9 cellular contexts compared by ENCODE assay signal in the genomic region with DNA sequence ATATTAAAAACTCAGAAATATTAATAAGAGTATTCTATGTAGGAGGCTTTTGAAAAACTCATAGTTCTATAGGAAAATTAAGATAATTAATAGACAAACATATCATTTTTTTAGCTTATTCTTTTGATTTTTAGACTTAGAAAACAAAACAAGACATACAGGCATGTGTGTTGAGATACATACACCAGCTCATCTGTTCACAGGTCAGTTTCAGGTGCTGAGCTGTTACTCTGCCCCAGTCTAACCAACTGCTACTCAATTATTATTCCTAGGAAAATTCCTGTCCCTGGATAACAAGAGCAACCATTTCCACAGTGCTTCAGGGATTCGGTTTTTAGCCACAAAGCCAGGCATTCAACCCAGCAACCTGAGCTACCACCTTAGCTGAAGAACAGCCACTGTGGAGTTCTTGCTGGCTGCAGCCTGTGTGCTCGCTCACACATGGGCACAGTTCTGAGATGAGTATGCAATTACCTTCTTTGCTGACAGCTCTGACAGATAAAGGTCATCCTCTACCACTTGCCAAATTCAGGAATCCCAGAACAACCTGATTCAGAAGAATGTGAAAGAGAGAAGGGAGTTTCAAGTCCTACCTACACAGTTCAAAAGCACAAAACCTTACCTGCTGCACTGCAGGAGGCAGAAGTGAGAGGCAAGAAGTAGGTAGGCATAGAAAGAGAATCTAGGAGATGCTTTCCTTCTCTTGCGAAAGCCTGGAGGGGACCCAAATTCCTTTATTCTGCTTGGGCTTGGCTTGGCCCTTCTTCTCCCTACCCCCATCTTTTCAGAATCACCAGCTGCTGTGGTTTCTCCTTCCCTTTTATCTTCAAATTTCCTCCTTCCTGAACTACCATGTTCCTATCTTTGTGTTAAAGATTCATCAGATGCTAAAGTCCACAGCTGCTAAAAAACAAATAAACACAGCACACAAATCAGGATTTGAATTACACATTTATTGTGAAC.
DNase-seq lines count a peak whose midpoint lies in the region; ATAC-seq, FAIRE-seq and TF ChIP-seq lines count a peak whose summit lies in the region.
"Had no signal": no experiment of that assay in that cellular context is flagged by ENCODE, and none has a peak within 500 bp of the region (broad histone marks: within the 10 kb centered on the region; RNA-seq: fewer than 3 reads in every experiment).

No MANE protein-coding gene starts in this region.

- peaks cover 2% of the 10 kb centered on the region for H3K9me3 Mint-ChIP-seq in activated CD8-positive, alpha-beta T cell treated with anti-CD3 and anti-CD28 coated beads for 36 hours
- H3K9me3 Mint-ChIP-seq in activated CD8-positive, alpha-beta T cell treated with anti-CD3 and anti-CD28 coated beads, Interleukin-2, amount 10 ng/mL, durations not matched to agents 7 days and 5 days (ENCODE audit: insufficient read depth): peaks cover 9% of the 10 kb centered on the region
- H3K9me3 Mint-ChIP-seq in stimulated activated memory B cell treated with anti-CD40 and anti-IgM and Interleukin-4, amounts not matched to agents 10 μg/mL and 1 μg/mL and 100 μg/mL, for 72 hours: peaks cover 6% of the 10 kb centered on the region

- H2AFZ ChIP-seq in H1 (ENCODE audit: low read length): no peak overlapping the region

- H3K4me3 ChIP-seq in H1 (ENCODE audit: extremely low read depth in 1 of 4, insufficient read depth in 2 of 4, low read depth in 3 of 4, low read length in 4 of 4): no peak overlapping the region

- no peak overlapping the region for H4K5ac ChIP-seq in H1 (ENCODE audit: insufficient read length, low read depth, low read length)

- no peak for TF ChIP-seq CTCF in activated CD8-positive, alpha-beta T cell treated with anti-CD3 and anti-CD28 coated beads for 36 hours (IDR thresholded peaks at IDR 0.05)
- no peak for TF ChIP-seq CTCF in H1 (IDR thresholded peaks at IDR 0.05; ENCODE audit: control extremely low read depth in 1 of 3, insufficient read depth in 1 of 3, low read depth in 1 of 3, low read length in 3 of 3)

- no peak overlapping the region for H2BK5ac ChIP-seq in H1 (ENCODE audit: low read depth, low read length)

- H4K91ac ChIP-seq in H1 (replicated peaks; ENCODE audit: insufficient read length, low read length): no peak overlapping the region

- H4K8ac ChIP-seq in H1 (ENCODE audit: extremely low read depth, insufficient read depth, low read length): no peak overlapping the region

- peaks cover 46% of the 10 kb centered on the region for H3K4me1 Mint-ChIP-seq in activated CD8-positive, alpha-beta T cell treated with anti-CD3 and anti-CD28 coated beads for 36 hours (ENCODE audit: low read depth)
- peaks cover 10% of the 10 kb centered on the region for H3K4me1 Mint-ChIP-seq in activated CD8-positive, alpha-beta T cell treated with anti-CD3 and anti-CD28 coated beads, Interleukin-2, amount 10 ng/mL, durations not matched to agents 7 days and 5 days (ENCODE audit: low read depth)
- H3K4me1 Mint-ChIP-seq in stimulated activated memory B cell treated with anti-CD40 and anti-IgM and Interleukin-4, amounts not matched to agents 10 μg/mL and 1 μg/mL and 100 μg/mL, for 72 hours: peaks cover 37% of the 10 kb centered on the region
- H3K4me1 Mint-ChIP-seq: B cell had no signal

- no peak overlapping the region for H3K56ac ChIP-seq in H1 (replicated peaks; ENCODE audit: insufficient read length, low read depth, low read length)

- no peaks in the 10 kb centered on the region for H3K27me3 ChIP-seq in H1 (replicated peaks in 1 of 4; ENCODE audit: control insufficient read depth in 3 of 4, extremely low read depth in 1 of 4, insufficient read depth in 3 of 4, low read length in 3 of 4)

- peak; percentile 53 for DNase-seq in activated CD8-positive, alpha-beta T cell treated with anti-CD3 and anti-CD28 coated beads for 36 hours
- DNase-seq in activated CD8-positive, alpha-beta T cell treated with anti-CD3 and anti-CD28 coated beads, Interleukin-2, amount 10 ng/mL, durations not matched to agents 7 days and 5 days: no peak
- peak; percentile 32 for DNase-seq in NCI-H69 (lab: John Stamatoyannopoulos, UW)
- no peak for DNase-seq in H1 (ENCODE audit: low read depth in 1 of 2, low spot score in 2 of 2)
- DNase-seq in HPDE6-E6E7 (ENCODE audit: extremely low spot score): no peak
- no peak for DNase-seq in NCI-H1436 treated with DMSO at 0.1 percent for 48 hours (lab: John Stamatoyannopoulos, UW)
- DNase-seq in 8988T: no peak

- H3K4me1 ChIP-seq in H1 (replicated peaks in 1 of 4; ENCODE audit: control insufficient read depth in 3 of 4, insufficient read depth in 4 of 4, low read length in 3 of 4): peaks cover 1 to 13% (median 7%) of the 10 kb centered on the region in 4 experiments; a peak in 5 of 7 replicates

- no peak for TF ChIP-seq POLR2A in H1 (IDR thresholded peaks at IDR 0.05; ENCODE audit: control extremely low read depth in 1 of 2, low read depth in 2 of 2, low read length in 2 of 2)

- no peak overlapping the region for H3K27ac Mint-ChIP-seq in activated CD8-positive, alpha-beta T cell treated with anti-CD3 and anti-CD28 coated beads for 36 hours
- H3K27ac Mint-ChIP-seq in activated CD8-positive, alpha-beta T cell treated with anti-CD3 and anti-CD28 coated beads, Interleukin-2, amount 10 ng/mL, durations not matched to agents 7 days and 5 days: no peak overlapping the region
- peak overlapping the region; percentile 6 for H3K27ac Mint-ChIP-seq in stimulated activated memory B cell treated with anti-CD40 and anti-IgM and Interleukin-4, amounts not matched to agents 10 μg/mL and 1 μg/mL and 100 μg/mL, for 72 hours
- H3K27ac Mint-ChIP-seq: B cell had no signal

- no peak overlapping the region for H3K4me3 Mint-ChIP-seq in activated CD8-positive, alpha-beta T cell treated with anti-CD3 and anti-CD28 coated beads for 36 hours
- no peak overlapping the region for H3K4me3 Mint-ChIP-seq in activated CD8-positive, alpha-beta T cell treated with anti-CD3 and anti-CD28 coated beads, Interleukin-2, amount 10 ng/mL, durations not matched to agents 7 days and 5 days
- peak overlapping the region; percentile 19 for H3K4me3 Mint-ChIP-seq in stimulated activated memory B cell treated with anti-CD40 and anti-IgM and Interleukin-4, amounts not matched to agents 10 μg/mL and 1 μg/mL and 100 μg/mL, for 72 hours
- H3K4me3 Mint-ChIP-seq: B cell had no signal

- H3K27me3 Mint-ChIP-seq in activated CD8-positive, alpha-beta T cell treated with anti-CD3 and anti-CD28 coated beads for 36 hours: no peaks in the 10 kb centered on the region
- no peaks in the 10 kb centered on the region for H3K27me3 Mint-ChIP-seq in activated CD8-positive, alpha-beta T cell treated with anti-CD3 and anti-CD28 coated beads, Interleukin-2, amount 10 ng/mL, durations not matched to agents 7 days and 5 days (ENCODE audit: low read depth)
- H3K27me3 Mint-ChIP-seq in stimulated activated memory B cell treated with anti-CD40 and anti-IgM and Interleukin-4, amounts not matched to agents 10 μg/mL and 1 μg/mL and 100 μg/mL, for 72 hours: no peaks in the 10 kb centered on the region
- H3K27me3 Mint-ChIP-seq: B cell had no signal

- no peak overlapping the region for H2BK15ac ChIP-seq in H1 (ENCODE audit: low read length)

- no peak overlapping the region for H2BK20ac ChIP-seq in H1 (ENCODE audit: low read length)

- H2BK12ac ChIP-seq in H1 (ENCODE audit: low read depth, low read length): no peak overlapping the region

- POLR2A ChIA-PET in activated CD8-positive, alpha-beta T cell treated with anti-CD3 and anti-CD28 coated beads for 36 hours (lab: Charles Lee): interaction anchor here (0.6 to 1.3 kb wide), 3 partner anchors 28 to 54 kb away, joined by 3 to 4 read pairs (median 3); no protein-coding TSS in a partner anchor
- POLR2A ChIA-PET in activated CD8-positive, alpha-beta T cell treated with anti-CD3 and anti-CD28 coated beads, Interleukin-2, amount 10 ng/mL, durations not matched to agents 7 days and 5 days (lab: Charles Lee): no interaction called here
- POLR2A ChIA-PET in H1 (lab: Charles Lee; ENCODE audit: partially characterized antibody): interaction anchor here (0.9 to 3.8 kb wide), 3 partner anchors 51 to 305 kb away, joined by 3 to 20 read pairs (median 5); no protein-coding TSS in a partner anchor

- no peak overlapping the region for H3K23ac ChIP-seq in H1 (ENCODE audit: insufficient read length)

- H3K79me1 ChIP-seq in H1 (ENCODE audit: low read depth, low read length): no peaks in the 10 kb centered on the region; the same call in none of the 2 replicates

- no peak overlapping the region for H2AK5ac ChIP-seq in H1 (ENCODE audit: low read depth, low read length)

- H3K79me2 ChIP-seq in H1 (ENCODE audit: control insufficient read depth in 1 of 2, insufficient read depth in 2 of 2, low read length in 2 of 2): peaks cover 0 to 3% of the 10 kb centered on the region in 2 experiments; a peak in 1 of 4 replicates

- peak; percentile 92 for ATAC-seq in activated CD8-positive, alpha-beta T cell treated with anti-CD3 and anti-CD28 coated beads for 36 hours
- no peak for ATAC-seq in activated CD8-positive, alpha-beta T cell treated with anti-CD3 and anti-CD28 coated beads, Interleukin-2, amount 10 ng/mL, durations not matched to agents 7 days and 5 days
- ATAC-seq in stimulated activated memory B cell treated with anti-CD40 and anti-IgM and Interleukin-4, amounts not matched to agents 10 μg/mL and 1 μg/mL and 100 μg/mL, for 72 hours: peak; percentile 92

- 74% methylated on average over 3 of the region's 3 CpGs; no CpG with 5 or more reads in 1 of the 2 experiments for WGBS in H1 (ENCODE audit: extremely low coverage in 1 of 2, insufficient coverage in 1 of 2, insufficient read length in 1 of 2, insufficient replicate concordance in 2 of 2, low coverage in 1 of 2, low lambda C conversion rate in 2 of 2, missing lambda C conversion rate in 1 of 2), 2 experiments

- H3K27ac ChIP-seq in H1 (ENCODE audit: low read depth, low read length): no peak overlapping the region

- no peaks in the 10 kb centered on the region for H3K36me3 ChIP-seq in H1 (ENCODE audit: control insufficient read depth in 2 of 4, insufficient read depth in 4 of 4, low read length in 3 of 4)

- no peaks in the 10 kb centered on the region for H4K20me1 ChIP-seq in H1 (replicated peaks in 1 of 2; ENCODE audit: control insufficient read depth in 1 of 2, insufficient read depth in 2 of 2, low read length in 2 of 2)

- no peak for TF ChIP-seq RAD21 in H1 (IDR thresholded peaks at IDR 0.05 in 1 of 2, conservative IDR thresholded peaks at IDR 0.05 in 1 of 2; ENCODE audit: low read depth in 2 of 2, low read length in 2 of 2)

- intact Hi-C loops in activated CD8-positive, alpha-beta T cell treated with anti-CD3 and anti-CD28 coated beads for 36 hours (cut with micrococcal nuclease): no loop called here

- H3K9ac ChIP-seq in H1 (replicated peaks in 1 of 4; ENCODE audit: extremely low read depth in 1 of 4, low read depth in 3 of 4, low read length in 3 of 4): no peak overlapping the region

- H3K4ac ChIP-seq in H1 (replicated peaks; ENCODE audit: insufficient read length, low read depth, low read length): no peak overlapping the region

- H2BK120ac ChIP-seq in H1 (replicated peaks; ENCODE audit: low read depth, low read length): no peak overlapping the region

- H3K36me3 Mint-ChIP-seq in activated CD8-positive, alpha-beta T cell treated with anti-CD3 and anti-CD28 coated beads for 36 hours (ENCODE audit: low read depth): peaks cover 9% of the 10 kb centered on the region
- peaks cover 12% of the 10 kb centered on the region for H3K36me3 Mint-ChIP-seq in activated CD8-positive, alpha-beta T cell treated with anti-CD3 and anti-CD28 coated beads, Interleukin-2, amount 10 ng/mL, durations not matched to agents 7 days and 5 days (ENCODE audit: low read depth)
- H3K36me3 Mint-ChIP-seq in stimulated activated memory B cell treated with anti-CD40 and anti-IgM and Interleukin-4, amounts not matched to agents 10 μg/mL and 1 μg/mL and 100 μg/mL, for 72 hours: peaks cover 9% of the 10 kb centered on the region

- H3K23me2 ChIP-seq in H1 (ENCODE audit: low read depth, low read length): no peaks in the 10 kb centered on the region

- FAIRE-seq in H1 (lab: Jason Lieb, UNC): no peak

- CTCF ChIA-PET in activated CD8-positive, alpha-beta T cell treated with anti-CD3 and anti-CD28 coated beads for 36 hours (lab: Charles Lee): interaction anchor here (0.7 to 1.8 kb wide), 6 partner anchors 13 to 172 kb away, joined by 3 to 4 read pairs (median 4); no protein-coding TSS in a partner anchor
- CTCF ChIA-PET in activated CD8-positive, alpha-beta T cell treated with anti-CD3 and anti-CD28 coated beads, Interleukin-2, amount 10 ng/mL, durations not matched to agents 7 days and 5 days (lab: Charles Lee): interaction anchor here (1.1 to 1.3 kb wide), 3 partner anchors 10 to 297 kb away, joined by 3 read pairs; no protein-coding TSS in a partner anchor
- CTCF ChIA-PET in H1 (lab: Charles Lee; ENCODE audit: partially characterized antibody): interaction anchor here (1.1 to 1.6 kb wide), 4 partner anchors 31 to 82 kb away, joined by 3 to 4 read pairs (median 3); no protein-coding TSS in a partner anchor

- H3K4me2 ChIP-seq in H1 (ENCODE audit: insufficient read depth in 1 of 2, low read depth in 2 of 2, low read length in 2 of 2): peak overlapping the region in 1 of 2 experiments; percentile 7; a peak in 1 of 4 replicates

- no peak for TF ChIP-seq EP300 in H1 (IDR thresholded peaks at IDR 0.05; ENCODE audit: borderline replicate concordance in 1 of 2, low read depth in 2 of 2, low read length in 2 of 2)

- H3K18ac ChIP-seq in H1 (ENCODE audit: extremely low read depth, low read length): no peak overlapping the region

- H3K9me3 ChIP-seq in H1 (ENCODE audit: insufficient read depth in 2 of 2, low read depth in 1 of 2, low read length in 1 of 2): no peaks in the 10 kb centered on the region

- no peak overlapping the region for H3K14ac ChIP-seq in H1 (ENCODE audit: insufficient read length)

Comparison
In these comparisons a context has a peak if more than half of its experiments do, and no peak if none do; other contexts are left out.
1. DNase-seq: peak in activated CD8-positive, alpha-beta T cell treated with anti-CD3 and anti-CD28 coated beads for 36 hours (single experiment) and NCI-H69 (single experiment); none in activated CD8-positive, alpha-beta T cell treated with anti-CD3 and anti-CD28 coated beads, Interleukin-2, amount 10 ng/mL, durations not matched to agents 7 days and 5 days (single experiment), H1 (0 of 2), HPDE6-E6E7 (single experiment), NCI-H1436 treated with DMSO at 0.1 percent for 48 hours (single experiment) and 8988T (single experiment).